Comparison of ENCODE assay signal across 17 cellular contexts in the genomic region with DNA sequence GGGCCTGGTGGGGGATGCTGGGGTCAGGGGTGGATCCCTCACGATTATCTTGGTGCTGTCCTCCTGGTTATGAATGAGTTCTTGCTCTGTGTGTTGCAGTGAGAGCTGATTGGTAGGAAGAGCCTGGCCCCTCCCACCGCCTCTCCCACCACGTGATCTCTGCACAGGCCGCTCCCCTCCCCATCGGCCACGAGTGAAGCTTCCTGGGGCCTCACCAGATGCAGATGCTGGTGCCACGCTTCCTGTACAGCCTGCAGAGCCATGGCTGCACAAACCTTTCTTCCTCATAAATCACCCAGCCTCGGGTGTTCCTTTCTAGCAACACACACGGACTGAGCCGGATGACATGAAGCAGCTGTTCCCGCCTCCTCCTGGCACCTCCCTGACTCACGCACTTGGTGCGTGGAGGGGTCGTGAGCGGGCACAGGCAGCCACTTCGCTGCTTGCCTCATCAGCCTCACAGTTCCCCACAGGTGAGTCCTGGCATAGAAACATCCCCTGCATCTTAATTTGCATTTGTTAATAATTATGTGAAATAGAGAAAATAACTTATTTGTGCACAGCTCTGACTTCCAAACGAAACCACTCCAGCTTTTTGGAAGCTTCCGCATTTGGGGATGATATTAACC.
DNase-seq lines count a peak whose midpoint lies in the region; ATAC-seq and TF ChIP-seq lines count a peak whose summit lies in the region.
"Had no signal": no experiment of that assay in that cellular context is flagged by ENCODE, and none has a peak within 500 bp of the region (broad histone marks: within the 10 kb centered on the region; RNA-seq: fewer than 3 reads in every experiment).

No MANE protein-coding gene starts in this region.

- DNase-seq in DMS153 (lab: John Stamatoyannopoulos, UW): peak; percentile 34
- no peak for DNase-seq in DMS153 treated with DMSO at 0.1 percent for 48 hours (lab: John Stamatoyannopoulos, UW; ENCODE audit: unreplicated experiment)
- peak; percentile 40 for DNase-seq in Jurkat, Clone E6-1 (ENCODE audit: low read depth, low spot score)
- DNase-seq in UCSD-AML1 (lab: John Stamatoyannopoulos, UW; ENCODE audit: unreplicated experiment): peak; percentile 70
- peak; percentile 21 for DNase-seq in testis
- DNase-seq in KG1 (lab: John Stamatoyannopoulos, UW): no peak
- DNase-seq in activated CD4-positive, alpha-beta T cell treated with anti-CD3 and anti-CD28 coated beads for 48 hours: no peak
- DNase-seq: brain microvascular endothelial cell; CD8-positive, alpha-beta memory T cell; effector CD4-positive, alpha-beta T cell; NCI-H226; small intestine; stomach had no signal

- no peak overlapping the region; the same call in 1 of the 2 replicates for H3K4me3 ChIP-seq in Jurkat, Clone E6-1 (ENCODE audit: low read length)
- no peak overlapping the region for H3K4me3 ChIP-seq in testis

- no peaks in the 10 kb centered on the region for H3K27me3 ChIP-seq in testis
- H3K27me3 ChIP-seq: brain microvascular endothelial cell had no signal

- no peak for TF ChIP-seq POLR2A in testis (IDR thresholded peaks at IDR 0.05)

- intact Hi-C loops in testis (cut with DNase I; ENCODE audit: low total_unique reads): no loop called here

- H3K9me3 ChIP-seq in testis: no peaks in the 10 kb centered on the region
- H3K9me3 ChIP-seq: stomach had no signal

- 27 to 45% methylated on average over 7 to 18 of the region's 18 CpGs for WGBS in testis, 2 donors

- TF ChIP-seq CTCF in testis (IDR thresholded peaks at IDR 0.05): no peak

- ATAC-seq in GM21367 (IDR thresholded peaks at IDR 0.05; ENCODE audit: unreplicated experiment): no peak
- ATAC-seq: activated CD4-positive, CD25-positive, alpha-beta regulatory T cell treated with anti-CD3 and anti-CD28 coated beads, Interleukin-2, amount 50 U/mL, for 24 hours; Panc1 had no signal

- no peak overlapping the region for H3K27ac ChIP-seq in testis
- H3K27ac ChIP-seq: 22Rv1, brain microvascular endothelial cell, stomach had no signal

- H3K4me1 ChIP-seq in testis: no peaks in the 10 kb centered on the region
- H3K4me1 ChIP-seq: stomach had no signal

- no peaks in the 10 kb centered on the region for H3K36me3 ChIP-seq in testis (ENCODE audit: low read depth, missing control alignments)
- H3K36me3 ChIP-seq: brain microvascular endothelial cell, stomach had no signal

Comparison
In these comparisons a context has a peak if more than half of its experiments do, and no peak if none do; other contexts are left out.
1. DNase-seq: peak in DMS153 (single experiment), Jurkat, Clone E6-1 (single experiment), UCSD-AML1 (single experiment) and testis (single experiment); none in DMS153 treated with DMSO at 0.1 percent for 48 hours (single experiment), KG1 (single experiment) and activated CD4-positive, alpha-beta T cell treated with anti-CD3 and anti-CD28 coated beads for 48 hours (single experiment).